ENCODE assay signal across 15 cellular contexts in the genomic region with DNA sequence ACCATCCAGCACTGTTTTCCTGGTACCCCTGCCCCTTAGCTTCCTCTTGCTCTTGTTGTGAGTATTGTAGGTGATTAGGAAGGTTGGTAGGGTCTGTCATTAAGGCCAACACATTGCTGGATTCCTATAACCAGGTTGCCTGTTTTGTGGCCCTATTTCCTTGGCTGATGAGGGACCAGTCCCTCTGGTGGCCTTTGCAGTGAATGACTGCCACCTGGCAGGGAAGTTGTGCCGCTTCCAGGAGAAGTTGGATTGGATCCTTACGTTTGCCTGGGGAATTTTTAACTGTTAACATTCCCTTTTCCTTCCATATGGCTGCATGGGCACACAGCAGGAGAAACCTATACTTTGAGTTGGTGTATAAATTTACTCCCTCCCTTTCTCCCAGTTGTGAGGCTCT. TPM values are rescaled to one million over a fixed set of nuclear protein-coding genes. Genes with fewer than 3 reads are reported as not detected.
DNase-seq lines count a peak whose midpoint lies in the region; ATAC-seq, FAIRE-seq and TF ChIP-seq lines count a peak whose summit lies in the region.
"Had no signal": no experiment of that assay in that cellular context is flagged by ENCODE, and none has a peak within 500 bp of the region (broad histone marks: within the 10 kb centered on the region; RNA-seq: fewer than 3 reads in every experiment).

No MANE protein-coding gene starts in this region.

- POLR2A ChIA-PET in SK-N-SH (lab: Yijun Ruan, JAX) = no interaction called here
- POLR2A ChIA-PET in OCI-LY7 (lab: Charles Lee) = no interaction called here

- no peaks in the 10 kb centered on the region for H4K20me1 ChIP-seq in SK-N-SH (ENCODE audit: insufficient read depth)
- H4K20me1 ChIP-seq in OCI-LY7 (ENCODE audit: insufficient read depth, low read length) = no peaks in the 10 kb centered on the region

- H2AFZ ChIP-seq in SK-N-SH (ENCODE audit: low read depth) (no peak overlapping the region), OCI-LY7 (ENCODE audit: low read length) (no peak overlapping the region)

- peaks cover 21 to 58% of the 10 kb centered on the region in 2 experiments for H3K36me3 ChIP-seq in SK-N-SH (replicated peaks in 1 of 2; ENCODE audit: control insufficient read depth in 1 of 2, insufficient read depth in 2 of 2, low read length in 1 of 2)
- H3K36me3 ChIP-seq in OCI-LY7 (ENCODE audit: insufficient read depth, low read length) = peaks cover 34% of the 10 kb centered on the region; the same call in 1 of the 2 replicates
- peaks cover 0 to 12% of the 10 kb centered on the region in 2 donors for H3K36me3 ChIP-seq in small intestine (ENCODE audit: control insufficient read depth in 2 of 2, insufficient read depth in 2 of 2, low read length in 2 of 2)
- H3K36me3 ChIP-seq: ovary had no signal

- DNase-seq in SK-N-SH = no peak
- DNase-seq in OCI-LY7 (ENCODE audit: low spot score) = no peak
- DNase-seq in fibroblast of pulmonary artery (ENCODE audit: low read depth) = no peak
- DNase-seq in small intestine = peak; percentile 27
- DNase-seq in effector CD4-positive, alpha-beta T cell = no peak
- DNase-seq: ACHN; activated CD4-positive, alpha-beta T cell treated with anti-CD3 and anti-CD28 coated beads for 48 hours; activated naive CD4-positive, alpha-beta T cell treated with Interleukin-2 at 50 U/mL for 16 hours; effector memory CD4-positive, alpha-beta T cell; ovary had no signal

- no peaks in the 10 kb centered on the region for H3F3A ChIP-seq in SK-N-SH (replicated peaks; ENCODE audit: insufficient read depth)

- no peak overlapping the region for H3K4me2 ChIP-seq in SK-N-SH
- no peak overlapping the region for H3K4me2 ChIP-seq in OCI-LY7 (ENCODE audit: low read length)

- CTCF ChIA-PET in SK-N-SH (lab: Yijun Ruan, JAX) (no interaction called here), OCI-LY7 (lab: Charles Lee; ENCODE audit: unreplicated experiment) (interaction anchor here (0.6 kb wide), 1 partner anchor 15 kb away, joined by 3 read pairs; no protein-coding TSS in a partner anchor)

- H3K9ac ChIP-seq in SK-N-SH = no peak overlapping the region

- no peak for TF ChIP-seq EP300 in SK-N-SH (IDR thresholded peaks at IDR 0.05; ENCODE audit: borderline replicate concordance in 1 of 2, low read depth in 1 of 2, low read length in 1 of 2)

- no peaks in the 10 kb centered on the region for H3K79me2 ChIP-seq in SK-N-SH (ENCODE audit: insufficient read depth)
- H3K79me2 ChIP-seq in OCI-LY7 (ENCODE audit: insufficient read depth, low read depth, low read length) = no peaks in the 10 kb centered on the region

- no peaks in the 10 kb centered on the region for H3K27me3 ChIP-seq in SK-N-SH (ENCODE audit: insufficient read depth)
- no peaks in the 10 kb centered on the region for H3K27me3 ChIP-seq in small intestine (ENCODE audit: control insufficient read depth in 2 of 2, insufficient read depth in 2 of 2, low read length in 2 of 2)
- H3K27me3 ChIP-seq: ovary, tibial nerve had no signal

- ATAC-seq in SK-N-SH treated with all-trans-retinoic acid at 6 μM for 48 hours (no peak), HG03280 (IDR thresholded peaks at IDR 0.05; ENCODE audit: unreplicated experiment) (no peak), esophagus mucosa (no peak)

- 74% methylated on average over 2 of the region's 2 CpGs for WGBS in SK-N-SH (ENCODE audit: low lambda C conversion rate)
- WGBS in small intestine, 3 donors = 33 to 50% (median 34%) methylated on average over 2 of the region's 2 CpGs

- no peak overlapping the region for H3K4me3 ChIP-seq in SK-N-SH (ENCODE audit: low read depth in 2 of 2, low read length in 1 of 2)
- H3K4me3 ChIP-seq in OCI-LY7 (ENCODE audit: low read depth, low read length, poor library complexity, severe bottlenecking) = no peak overlapping the region
- H3K4me3 ChIP-seq in fibroblast of pulmonary artery (replicated peaks; ENCODE audit: low read depth, low read length) = no peak overlapping the region
- H3K4me3 ChIP-seq in small intestine (ENCODE audit: low read depth in 1 of 2, low read length in 2 of 2) = no peak overlapping the region
- H3K4me3 ChIP-seq: ovary, tibial nerve had no signal

- H3K4me1 ChIP-seq in SK-N-SH (ENCODE audit: control insufficient read depth in 1 of 2, insufficient read depth in 2 of 2, low read depth in 1 of 2, low read length in 1 of 2) (peaks cover 0 to 2% of the 10 kb centered on the region in 2 experiments; a peak in 1 of 4 replicates), OCI-LY7 (ENCODE audit: insufficient read depth, low read length, poor library complexity, severe bottlenecking) (no peaks in the 10 kb centered on the region), small intestine (ENCODE audit: control insufficient read depth in 2 of 2, insufficient read depth in 1 of 2, low read depth in 1 of 2, low read length in 1 of 2) (no peaks in the 10 kb centered on the region)

- H3K9me3 ChIP-seq in SK-N-SH (no peaks in the 10 kb centered on the region), OCI-LY7 (ENCODE audit: low read length) (no peaks in the 10 kb centered on the region), small intestine (ENCODE audit: control insufficient read depth, low read depth) (no peaks in the 10 kb centered on the region)
- H3K9me3 ChIP-seq: ovary, tibial nerve had no signal

- TF ChIP-seq CTCF in SK-N-SH (IDR thresholded peaks at IDR 0.05) (peak; percentile 33), OCI-LY7 (conservative IDR thresholded peaks at IDR 0.05; ENCODE audit: low read length) (peak; percentile 48), fibroblast of pulmonary artery (IDR thresholded peaks at IDR 0.05; ENCODE audit: low read length, missing control alignments) (peak; percentile 28)

- intact Hi-C loops in OCI-LY7 (cut with micrococcal nuclease; ENCODE audit: unreplicated experiment) = no loop called here

- H3K9me2 ChIP-seq in SK-N-SH = no peaks in the 10 kb centered on the region
- H3K9me2 ChIP-seq in OCI-LY7 (ENCODE audit: insufficient read depth, low read length) = no peaks in the 10 kb centered on the region

- no TSS peak for BruUV-seq in OCI-LY7 (replicated peaks; lab: Mats Ljungman, UMichigan)

- FAIRE-seq in small intestine (lab: Jason Lieb, UNC) = no peak
- FAIRE-seq: RCC 7860 had no signal

- H3K27ac ChIP-seq in SK-N-SH (ENCODE audit: low read depth in 2 of 2, low read length in 1 of 2) = no peak overlapping the region
- H3K27ac ChIP-seq in OCI-LY7 (ENCODE audit: low read depth, low read length, poor library complexity, severe bottlenecking) = no peak overlapping the region
- H3K27ac ChIP-seq in small intestine (ENCODE audit: low read depth in 1 of 2, low read length in 1 of 2) = no peak overlapping the region
- H3K27ac ChIP-seq: ovary, tibial nerve had no signal

- TF ChIP-seq RAD21 in SK-N-SH (IDR thresholded peaks at IDR 0.05; ENCODE audit: low read length) = no peak

TF ChIP-seq in SK-N-SH, 30 proteins besides CTCF, POLR2A, EP300 and RAD21:
- no peak for TF ChIP-seq MEF2A (IDR thresholded peaks at IDR 0.05; ENCODE audit: borderline replicate concordance, low read depth)
- 0 out of 2 replicates have a peak, but pooled peaks have one; percentile 6 for TF ChIP-seq SMC3 (IDR thresholded peaks at IDR 0.05; ENCODE audit: low read depth, low read length)
TF ChIP-seq in SK-N-SH: peak in this region for 1.

TF ChIP-seq in SK-N-SH treated with all-trans-retinoic acid at 6 μM for 48 hours, 23 proteins besides CTCF, POLR2A, EP300 and RAD21:
- TF ChIP-seq SNAI2 (CRISPR knock-in tag; IDR thresholded peaks at IDR 0.05) (no peak), ISL1 (CRISPR knock-in tag; IDR thresholded peaks at IDR 0.05) (no peak), TCF4 (CRISPR knock-in tag; IDR thresholded peaks at IDR 0.05; ENCODE audit: borderline replicate concordance) (no peak), BACH2 (CRISPR knock-in tag; IDR thresholded peaks at IDR 0.05; ENCODE audit: borderline replicate concordance) (no peak), TOX (CRISPR knock-in tag; IDR thresholded peaks at IDR 0.05; ENCODE audit: borderline replicate concordance) (no peak)
- TF ChIP-seq, protein P1, sequence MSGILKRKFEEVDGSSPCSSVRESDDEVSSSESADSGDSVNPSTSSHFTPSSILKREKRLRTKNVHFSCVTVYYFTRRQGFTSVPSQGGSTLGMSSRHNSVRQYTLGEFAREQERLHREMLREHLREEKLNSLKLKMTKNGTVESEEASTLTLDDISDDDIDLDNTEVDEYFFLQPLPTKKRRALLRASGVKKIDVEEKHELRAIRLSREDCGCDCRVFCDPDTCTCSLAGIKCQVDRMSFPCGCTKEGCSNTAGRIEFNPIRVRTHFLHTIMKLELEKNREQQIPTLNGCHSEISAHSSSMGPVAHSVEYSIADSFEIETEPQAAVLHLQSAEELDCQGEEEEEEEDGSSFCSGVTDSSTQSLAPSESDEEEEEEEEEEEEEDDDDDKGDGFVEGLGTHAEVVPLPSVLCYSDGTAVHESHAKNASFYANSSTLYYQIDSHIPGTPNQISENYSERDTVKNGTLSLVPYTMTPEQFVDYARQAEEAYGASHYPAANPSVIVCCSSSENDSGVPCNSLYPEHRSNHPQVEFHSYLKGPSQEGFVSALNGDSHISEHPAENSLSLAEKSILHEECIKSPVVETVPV (CRISPR knock-in tag; IDR thresholded peaks at IDR 0.05) = no peak
- TF ChIP-seq, protein P2, sequence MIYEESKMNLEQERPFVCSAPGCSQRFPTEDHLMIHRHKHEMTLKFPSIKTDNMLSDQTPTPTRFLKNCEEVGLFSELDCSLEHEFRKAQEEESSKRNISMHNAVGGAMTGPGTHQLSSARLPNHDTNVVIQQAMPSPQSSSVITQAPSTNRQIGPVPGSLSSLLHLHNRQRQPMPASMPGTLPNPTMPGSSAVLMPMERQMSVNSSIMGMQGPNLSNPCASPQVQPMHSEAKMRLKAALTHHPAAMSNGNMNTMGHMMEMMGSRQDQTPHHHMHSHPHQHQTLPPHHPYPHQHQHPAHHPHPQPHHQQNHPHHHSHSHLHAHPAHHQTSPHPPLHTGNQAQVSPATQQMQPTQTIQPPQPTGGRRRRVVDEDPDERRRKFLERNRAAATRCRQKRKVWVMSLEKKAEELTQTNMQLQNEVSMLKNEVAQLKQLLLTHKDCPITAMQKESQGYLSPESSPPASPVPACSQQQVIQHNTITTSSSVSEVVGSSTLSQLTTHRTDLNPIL (CRISPR knock-in tag; IDR thresholded peaks at IDR 0.05; ENCODE audit: low read depth) = no peak

RNA-seq across cellular contexts. Expression of a gene that starts 32.4 kb away (rescaled TPM):
- polyA plus RNA-seq in SK-N-SH (2012; rRNA removed) (27.7 and 29.8 TPM in 2 replicates), small intestine (10 to 100 TPM; 27.0 to 32.9 (median 31.0) TPM)
- 37.0 and 42.2 TPM in 2 replicates for polyA plus RNA-seq in SK-N-SH (2012; cell fraction: cytosol; rRNA removed)
- 24.5 and 24.9 TPM in 2 replicates for polyA plus RNA-seq in SK-N-SH (2012; cell fraction: nucleus; rRNA removed)
- total RNA-seq in OCI-LY7 (2014; rRNA removed; shearing (Covaris generic)) = 19.4 and 31.3 TPM in 2 replicates
- total RNA-seq in OCI-LY7 (2022) (41.1 and 42.0 TPM in 2 replicates), esophagus mucosa (26.8 TPM)
